ENCODE assay signal across 17 cellular contexts in the genomic region with DNA sequence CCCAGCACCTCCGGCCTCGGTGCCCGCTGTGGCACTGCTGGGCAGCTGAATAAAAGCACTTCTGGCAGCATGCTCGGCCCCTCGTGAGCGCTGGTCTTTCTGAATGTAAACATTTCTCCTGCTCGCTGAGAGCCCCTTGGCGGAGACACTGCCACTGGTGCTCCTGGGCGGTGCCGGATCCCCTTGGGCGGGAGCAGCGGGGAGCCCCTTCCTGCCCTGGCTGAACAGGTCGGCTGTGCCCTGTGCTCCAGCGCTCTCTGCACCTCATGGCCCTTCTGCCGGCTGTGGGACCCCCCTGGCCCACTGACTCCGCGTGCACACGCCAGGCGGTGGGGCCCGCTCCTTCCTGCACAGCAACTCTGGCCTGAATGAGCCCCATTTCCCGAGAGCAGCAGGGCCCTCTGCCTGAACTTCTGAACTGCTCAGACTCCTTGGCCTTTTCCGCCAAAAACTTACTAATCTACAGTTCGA. TPM values are rescaled to one million over a fixed set of nuclear protein-coding genes. Genes with fewer than 3 reads are reported as not detected.
DNase-seq lines count a peak whose midpoint lies in the region; ATAC-seq and TF ChIP-seq lines count a peak whose summit lies in the region.
"Had no signal": no experiment of that assay in that cellular context is flagged by ENCODE, and none has a peak within 500 bp of the region (broad histone marks: within the 10 kb centered on the region; RNA-seq: fewer than 3 reads in every experiment).

No MANE protein-coding gene starts in this region.

- POLR2A ChIA-PET in activated CD8-positive, alpha-beta T cell treated with anti-CD3 and anti-CD28 coated beads for 36 hours (lab: Charles Lee), result no interaction called here

- H3K27me3 Mint-ChIP-seq in naive B cell, result no peaks in the 10 kb centered on the region
- peaks cover 5% of the 10 kb centered on the region for H3K27me3 Mint-ChIP-seq in activated CD8-positive, alpha-beta T cell treated with anti-CD3 and anti-CD28 coated beads for 36 hours
- H3K27me3 Mint-ChIP-seq: activated naive CD4-positive, alpha-beta T cell treated with anti-CD3 and anti-CD28 coated beads, Interleukin-2, amount 50 U/mL, for 24 hours had no signal

- TF ChIP-seq POLR2A in upper lobe of left lung (IDR thresholded peaks at IDR 0.05), result no peak

- no peak overlapping the region for H3K27ac ChIP-seq in coronary artery
- peak overlapping the region; percentile 35 to 58 (median 47) for H3K27ac ChIP-seq in upper lobe of left lung
- H3K27ac ChIP-seq: VCaP had no signal

- TF ChIP-seq CTCF in coronary artery (IDR thresholded peaks at IDR 0.05) (no peak), upper lobe of left lung (IDR thresholded peaks at IDR 0.05) (no peak)
- no peak for TF ChIP-seq CTCF in activated CD8-positive, alpha-beta T cell treated with anti-CD3 and anti-CD28 coated beads for 36 hours (IDR thresholded peaks at IDR 0.05)

- peaks cover 34 to 52% of the 10 kb centered on the region in 2 donors for H3K36me3 Mint-ChIP-seq in naive B cell
- peaks cover 60% of the 10 kb centered on the region for H3K36me3 Mint-ChIP-seq in activated CD8-positive, alpha-beta T cell treated with anti-CD3 and anti-CD28 coated beads for 36 hours (ENCODE audit: low read depth)

- peaks cover 3 to 8% (median 6%) of the 10 kb centered on the region in 4 donors for H3K9me3 ChIP-seq in upper lobe of left lung
- H3K9me3 ChIP-seq: thyroid gland had no signal

- TF ChIP-seq EP300 in upper lobe of left lung (IDR thresholded peaks at IDR 0.05), result no peak

- peaks cover 40 to 64% (median 60%) of the 10 kb centered on the region in 3 donors for H3K4me1 Mint-ChIP-seq in naive B cell
- peaks cover 47% of the 10 kb centered on the region for H3K4me1 Mint-ChIP-seq in activated CD8-positive, alpha-beta T cell treated with anti-CD3 and anti-CD28 coated beads for 36 hours (ENCODE audit: low read depth)
- H3K4me1 Mint-ChIP-seq: endodermal cell had no signal

- H3K9me3 Mint-ChIP-seq in naive B cell, result peaks cover 0 to 22% (median 13%) of the 10 kb centered on the region in 7 donors
- H3K9me3 Mint-ChIP-seq in activated CD8-positive, alpha-beta T cell treated with anti-CD3 and anti-CD28 coated beads for 36 hours, result peaks cover 10% of the 10 kb centered on the region
- H3K9me3 Mint-ChIP-seq: activated naive CD4-positive, alpha-beta T cell treated with anti-CD3 and anti-CD28 coated beads, Interleukin-2, amount 50 U/mL, for 24 hours had no signal

- no peaks in the 10 kb centered on the region for H3K27me3 ChIP-seq in upper lobe of left lung
- H3K27me3 ChIP-seq: thyroid gland had no signal

- WGBS in upper lobe of left lung, 2 donors, result 63 to 81% methylated on average over 2 to 23 of the region's 23 CpGs

- peak overlapping the region in 4 of 6 donors; percentile 47 to 86 (median 73) for H3K27ac Mint-ChIP-seq in naive B cell
- no peak overlapping the region for H3K27ac Mint-ChIP-seq in activated CD8-positive, alpha-beta T cell treated with anti-CD3 and anti-CD28 coated beads for 36 hours
- H3K27ac Mint-ChIP-seq: endodermal cell had no signal

- peak; percentile 10 for DNase-seq in activated gamma-delta T cell (lab: John Stamatoyannopoulos, UW)
- no peak for DNase-seq in activated gamma-delta T cell treated with Interleukin-2 at 50 U/mL for 16 hours
- no peak for DNase-seq in coronary artery (ENCODE audit: low spot score)
- DNase-seq in naive B cell, result no peak
- DNase-seq in upper lobe of left lung, result peak in 1 of 2 donors; percentile 66
- DNase-seq in ureter (ENCODE audit: low spot score), result no peak
- no peak for DNase-seq in activated CD8-positive, alpha-beta T cell treated with anti-CD3 and anti-CD28 coated beads for 36 hours
- DNase-seq: endodermal cell; foreskin fibroblast; MV-4-11; stimulated activated CD4-positive, alpha-beta T cell treated with anti-CD3 and anti-CD28 coated beads, Interleukin-1b, Interleukin-23, amount 100 ng/mL, for 48 hours had no signal

- peaks cover 0 to 20% (median 9%) of the 10 kb centered on the region in 4 donors for H3K4me1 ChIP-seq in upper lobe of left lung
- H3K4me1 ChIP-seq: HAP-1, thyroid gland had no signal

- peak in 1 of 2 donors; percentile 7 for ATAC-seq in naive B cell (ENCODE audit: low read depth in 2 of 2)
- peak; percentile 6 for ATAC-seq in upper lobe of left lung (ENCODE audit: low FRiP score in 2 of 2)
- no peak for ATAC-seq in activated CD8-positive, alpha-beta T cell treated with anti-CD3 and anti-CD28 coated beads for 36 hours
- ATAC-seq in GM18870 (IDR thresholded peaks at IDR 0.05; ENCODE audit: unreplicated experiment), result no peak
- ATAC-seq: Panc1 had no signal

- peaks cover 0 to 27% (median 15%) of the 10 kb centered on the region in 4 donors for H3K36me3 ChIP-seq in upper lobe of left lung
- H3K36me3 ChIP-seq: thyroid gland had no signal

- intact Hi-C loops in activated CD8-positive, alpha-beta T cell treated with anti-CD3 and anti-CD28 coated beads for 36 hours (cut with micrococcal nuclease), result no loop called here

- CTCF ChIA-PET in activated CD8-positive, alpha-beta T cell treated with anti-CD3 and anti-CD28 coated beads for 36 hours (lab: Charles Lee), result interaction anchor here (1.0 kb wide), 1 partner anchor 190 kb away, joined by 3 read pairs; no protein-coding TSS in a partner anchor

- H3K4me3 ChIP-seq in coronary artery, result peak overlapping the region; percentile 38
- peak overlapping the region in 3 of 4 donors; percentile 30 to 46 (median 40) for H3K4me3 ChIP-seq in upper lobe of left lung
- H3K4me3 ChIP-seq: HAP-1 had no signal

- H3K4me3 Mint-ChIP-seq in naive B cell, result peak overlapping the region in 5 of 8 donors; percentile 80 to 90 (median 88)
- H3K4me3 Mint-ChIP-seq in activated CD8-positive, alpha-beta T cell treated with anti-CD3 and anti-CD28 coated beads for 36 hours, result no peak overlapping the region
- H3K4me3 Mint-ChIP-seq: endodermal cell had no signal

RNA-seq across cellular contexts. Expression of a gene that starts 14.0 kb away (rescaled TPM):
- polyA plus RNA-seq in naive B cell (ENCODE audit: low read depth in 6 of 6), result 10 to 100 TPM; 68.0 to 99.7 (median 80.5) TPM
- total RNA-seq in upper lobe of left lung (10 to 100 TPM; 20.2 to 46.6 (median 32.9) TPM), ureter (34.8 TPM)
- 10 to 100 TPM; 26.4 to 29.2 TPM for total RNA-seq in activated CD8-positive, alpha-beta T cell treated with anti-CD3 and anti-CD28 coated beads for 36 hours

Comparison
In these comparisons a context has a peak if more than half of its experiments do, and no peak if none do; other contexts are left out.
1. H3K27ac ChIP-seq: peak in upper lobe of left lung (4 of 4); none in coronary artery (0 of 2).
2. ATAC-seq: peak in upper lobe of left lung (2 of 2); none in activated CD8-positive, alpha-beta T cell treated with anti-CD3 and anti-CD28 coated beads for 36 hours (single experiment) and GM18870 (single experiment).